In the genomic region with DNA sequence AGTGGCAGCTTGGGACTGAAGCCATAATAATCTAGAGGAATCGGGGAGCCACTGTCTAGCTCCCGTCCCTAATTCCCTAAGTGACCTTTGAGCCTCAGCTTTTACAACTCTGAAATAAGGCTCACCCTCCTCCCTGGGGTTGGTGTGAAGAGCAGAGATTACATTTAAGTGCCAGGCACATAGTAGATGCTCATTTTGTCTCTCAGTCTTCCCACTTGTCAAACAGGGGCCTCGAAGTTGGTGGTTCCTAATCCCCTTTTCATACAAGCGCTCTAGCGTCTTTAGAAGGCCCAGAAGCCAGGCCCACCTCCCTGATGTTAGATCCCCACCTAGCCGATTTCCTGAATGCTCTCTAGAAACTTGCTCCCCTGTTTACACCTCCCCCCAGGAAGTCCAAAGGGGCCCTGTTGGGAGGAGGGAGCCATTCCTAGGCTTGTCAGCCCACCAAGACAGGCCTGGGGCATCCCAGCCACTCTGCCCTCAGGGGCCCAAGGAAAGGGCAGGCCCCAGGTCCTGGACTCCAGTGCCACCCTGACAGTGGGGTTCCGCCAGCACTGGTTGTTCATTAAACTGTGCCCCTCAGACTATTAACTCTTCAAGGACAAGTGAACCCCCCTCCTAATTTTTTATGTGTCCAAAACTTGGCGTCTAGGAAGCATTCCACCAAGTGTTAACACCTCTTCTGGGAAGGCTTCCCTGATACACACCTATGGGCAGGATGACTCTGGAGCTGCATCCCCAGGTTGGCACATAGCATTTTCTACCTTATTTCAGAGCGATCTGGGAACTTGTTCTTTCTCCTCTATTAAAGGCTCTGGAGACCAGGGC, we compare ENCODE assay signal across 1 cellular context.
TF ChIP-seq lines count a peak whose summit lies in the region.

No MANE protein-coding gene starts in this region.

TF ChIP-seq in WTC11, 78 proteins besides CTCF, POLR2A, EP300 and RAD21 (continued from another document):
- TF ChIP-seq, protein P1, sequence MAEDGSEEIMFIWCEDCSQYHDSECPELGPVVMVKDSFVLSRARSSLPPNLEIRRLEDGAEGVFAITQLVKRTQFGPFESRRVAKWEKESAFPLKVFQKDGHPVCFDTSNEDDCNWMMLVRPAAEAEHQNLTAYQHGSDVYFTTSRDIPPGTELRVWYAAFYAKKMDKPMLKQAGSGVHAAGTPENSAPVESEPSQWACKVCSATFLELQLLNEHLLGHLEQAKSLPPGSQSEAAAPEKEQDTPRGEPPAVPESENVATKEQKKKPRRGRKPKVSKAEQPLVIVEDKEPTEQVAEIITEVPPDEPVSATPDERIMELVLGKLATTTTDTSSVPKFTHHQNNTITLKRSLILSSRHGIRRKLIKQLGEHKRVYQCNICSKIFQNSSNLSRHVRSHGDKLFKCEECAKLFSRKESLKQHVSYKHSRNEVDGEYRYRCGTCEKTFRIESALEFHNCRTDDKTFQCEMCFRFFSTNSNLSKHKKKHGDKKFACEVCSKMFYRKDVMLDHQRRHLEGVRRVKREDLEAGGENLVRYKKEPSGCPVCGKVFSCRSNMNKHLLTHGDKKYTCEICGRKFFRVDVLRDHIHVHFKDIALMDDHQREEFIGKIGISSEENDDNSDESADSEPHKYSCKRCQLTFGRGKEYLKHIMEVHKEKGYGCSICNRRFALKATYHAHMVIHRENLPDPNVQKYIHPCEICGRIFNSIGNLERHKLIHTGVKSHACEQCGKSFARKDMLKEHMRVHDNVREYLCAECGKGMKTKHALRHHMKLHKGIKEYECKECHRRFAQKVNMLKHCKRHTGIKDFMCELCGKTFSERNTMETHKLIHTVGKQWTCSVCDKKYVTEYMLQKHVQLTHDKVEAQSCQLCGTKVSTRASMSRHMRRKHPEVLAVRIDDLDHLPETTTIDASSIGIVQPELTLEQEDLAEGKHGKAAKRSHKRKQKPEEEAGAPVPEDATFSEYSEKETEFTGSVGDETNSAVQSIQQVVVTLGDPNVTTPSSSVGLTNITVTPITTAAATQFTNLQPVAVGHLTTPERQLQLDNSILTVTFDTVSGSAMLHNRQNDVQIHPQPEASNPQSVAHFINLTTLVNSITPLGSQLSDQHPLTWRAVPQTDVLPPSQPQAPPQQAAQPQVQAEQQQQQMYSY (CRISPR knock-in tag; IDR thresholded peaks at IDR 0.05) = no peak
- TF ChIP-seq SMAD3 (CRISPR knock-in tag; IDR thresholded peaks at IDR 0.05; ENCODE audit: borderline replicate concordance) (no peak), TCF7 (CRISPR knock-in tag; IDR thresholded peaks at IDR 0.05; ENCODE audit: low read depth) (no peak), TEAD1 (CRISPR knock-in tag; IDR thresholded peaks at IDR 0.05) (no peak), RELA (CRISPR knock-in tag; IDR thresholded peaks at IDR 0.05; ENCODE audit: borderline replicate concordance) (no peak), ATF1 (CRISPR knock-in tag; IDR thresholded peaks at IDR 0.05) (no peak)
- TF ChIP-seq, protein P2, sequence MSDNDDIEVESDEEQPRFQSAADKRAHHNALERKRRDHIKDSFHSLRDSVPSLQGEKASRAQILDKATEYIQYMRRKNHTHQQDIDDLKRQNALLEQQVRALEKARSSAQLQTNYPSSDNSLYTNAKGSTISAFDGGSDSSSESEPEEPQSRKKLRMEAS (CRISPR knock-in tag; IDR thresholded peaks at IDR 0.05) = no peak
- TF ChIP-seq, protein P3, sequence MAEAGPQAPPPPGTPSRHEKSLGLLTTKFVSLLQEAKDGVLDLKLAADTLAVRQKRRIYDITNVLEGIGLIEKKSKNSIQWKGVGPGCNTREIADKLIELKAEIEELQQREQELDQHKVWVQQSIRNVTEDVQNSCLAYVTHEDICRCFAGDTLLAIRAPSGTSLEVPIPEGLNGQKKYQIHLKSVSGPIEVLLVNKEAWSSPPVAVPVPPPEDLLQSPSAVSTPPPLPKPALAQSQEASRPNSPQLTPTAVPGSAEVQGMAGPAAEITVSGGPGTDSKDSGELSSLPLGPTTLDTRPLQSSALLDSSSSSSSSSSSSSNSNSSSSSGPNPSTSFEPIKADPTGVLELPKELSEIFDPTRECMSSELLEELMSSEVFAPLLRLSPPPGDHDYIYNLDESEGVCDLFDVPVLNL (CRISPR knock-in tag; IDR thresholded peaks at IDR 0.05; ENCODE audit: borderline replicate concordance, low read depth) = no peak
- TF ChIP-seq, protein P4, sequence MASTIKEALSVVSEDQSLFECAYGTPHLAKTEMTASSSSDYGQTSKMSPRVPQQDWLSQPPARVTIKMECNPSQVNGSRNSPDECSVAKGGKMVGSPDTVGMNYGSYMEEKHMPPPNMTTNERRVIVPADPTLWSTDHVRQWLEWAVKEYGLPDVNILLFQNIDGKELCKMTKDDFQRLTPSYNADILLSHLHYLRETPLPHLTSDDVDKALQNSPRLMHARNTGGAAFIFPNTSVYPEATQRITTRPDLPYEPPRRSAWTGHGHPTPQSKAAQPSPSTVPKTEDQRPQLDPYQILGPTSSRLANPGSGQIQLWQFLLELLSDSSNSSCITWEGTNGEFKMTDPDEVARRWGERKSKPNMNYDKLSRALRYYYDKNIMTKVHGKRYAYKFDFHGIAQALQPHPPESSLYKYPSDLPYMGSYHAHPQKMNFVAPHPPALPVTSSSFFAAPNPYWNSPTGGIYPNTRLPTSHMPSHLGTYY (CRISPR knock-in tag; IDR thresholded peaks at IDR 0.05) = no peak
